11 cellular contexts compared by ENCODE assay signal in the genomic region with DNA sequence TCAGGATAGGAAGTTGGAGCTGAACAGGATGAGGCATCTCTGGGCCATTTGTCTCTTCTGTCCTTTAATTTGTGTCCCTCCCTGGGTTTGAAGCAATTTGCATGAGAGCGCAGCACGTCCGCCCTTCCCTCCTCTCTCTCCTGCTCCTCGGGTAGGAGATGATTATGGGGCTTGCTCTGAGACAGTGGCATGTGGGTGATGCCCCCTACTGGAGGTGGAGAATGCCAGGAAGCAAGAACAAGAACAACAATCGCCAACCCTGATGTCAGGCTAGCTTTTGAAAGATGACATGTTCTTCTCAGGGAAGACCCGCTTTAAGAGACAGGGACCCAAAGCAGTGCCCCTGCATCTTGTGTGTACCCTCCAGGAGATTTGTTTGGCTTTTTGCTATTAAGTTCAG.
DNase-seq lines count a peak whose midpoint lies in the region; ATAC-seq and TF ChIP-seq lines count a peak whose summit lies in the region.
"Had no signal": no experiment of that assay in that cellular context is flagged by ENCODE, and none has a peak within 500 bp of the region (broad histone marks: within the 10 kb centered on the region; RNA-seq: fewer than 3 reads in every experiment).

No MANE protein-coding gene starts in this region.

- DNase-seq in SIG-M5 treated with dmso at 0.1 percent for 504 hours (lab: John Stamatoyannopoulos, UW; ENCODE audit: unreplicated experiment) (peak; percentile 47), SIG-M5 (lab: John Stamatoyannopoulos, UW) (no peak), LNCaP clone FGC (ENCODE audit: low read depth) (no peak), mesenchymal stem cell (no peak), dedifferentiated amniotic fluid mesenchymal stem cell (ENCODE audit: extremely low spot score) (no peak)
- peak; percentile 38 for DNase-seq in activated CD4-positive, alpha-beta memory T cell treated with anti-CD3 and anti-CD28 coated beads, Interleukin-2, amount 10 ng/mL, durations not matched to agents 7 days and 5 days
- no peak for DNase-seq in stimulated activated naive CD4-positive, alpha-beta T cell treated with Interleukin-2 at 50 U/mL for 16 hours (lab: John Stamatoyannopoulos, UW)
- DNase-seq: effector memory CD4-positive, alpha-beta T cell; thyroid gland had no signal

- CTCF ChIA-PET in activated CD4-positive, alpha-beta memory T cell treated with anti-CD3 and anti-CD28 coated beads, Interleukin-2, amount 10 ng/mL, durations not matched to agents 7 days and 5 days (lab: Charles Lee): interaction anchor here (1.1 to 1.5 kb wide), 2 partner anchors 8 to 161 kb away, joined by 4 read pairs; no protein-coding TSS in a partner anchor

- no peak overlapping the region for H3K27ac ChIP-seq in mesenchymal stem cell (ENCODE audit: low read length, poor library complexity, severe bottlenecking)
- H3K27ac ChIP-seq: BLaER1, thyroid gland had no signal

- H2BK120ac ChIP-seq in mesenchymal stem cell (ENCODE audit: low read depth, low read length): no peak overlapping the region

- H3K9me3 Mint-ChIP-seq in activated CD4-positive, alpha-beta memory T cell treated with anti-CD3 and anti-CD28 coated beads, Interleukin-2, amount 10 ng/mL, durations not matched to agents 7 days and 5 days: no peaks in the 10 kb centered on the region

- TF ChIP-seq CTCF in LNCaP clone FGC (IDR thresholded peaks at IDR 0.05; ENCODE audit: control insufficient read depth, extremely low read depth, insufficient read depth): peak; percentile 39

- H3K27me3 Mint-ChIP-seq in activated CD4-positive, alpha-beta memory T cell treated with anti-CD3 and anti-CD28 coated beads, Interleukin-2, amount 10 ng/mL, durations not matched to agents 7 days and 5 days: peaks cover 26% of the 10 kb centered on the region

- no peak overlapping the region for H2BK15ac ChIP-seq in mesenchymal stem cell (ENCODE audit: low read depth, poor library complexity, severe bottlenecking)

- H3K4me1 ChIP-seq in mesenchymal stem cell (ENCODE audit: control insufficient read depth, insufficient read depth, low read depth, low read length): peaks cover 3% of the 10 kb centered on the region

- 57% methylated on average over 4 of the region's 6 CpGs for WGBS in mesenchymal stem cell

- H3K79me1 ChIP-seq in mesenchymal stem cell (replicated peaks; ENCODE audit: low read length, poor library complexity, severe bottlenecking): no peaks in the 10 kb centered on the region

- no peak overlapping the region for H2AK5ac ChIP-seq in mesenchymal stem cell (ENCODE audit: low read length, severe bottlenecking)

- H4K8ac ChIP-seq in mesenchymal stem cell (ENCODE audit: low read length): no peak overlapping the region

- no peaks in the 10 kb centered on the region for H3K4me1 Mint-ChIP-seq in activated CD4-positive, alpha-beta memory T cell treated with anti-CD3 and anti-CD28 coated beads, Interleukin-2, amount 10 ng/mL, durations not matched to agents 7 days and 5 days

- POLR2A ChIA-PET in activated CD4-positive, alpha-beta memory T cell treated with anti-CD3 and anti-CD28 coated beads, Interleukin-2, amount 10 ng/mL, durations not matched to agents 7 days and 5 days (lab: Charles Lee): no interaction called here

- no peak overlapping the region for H2AFZ ChIP-seq in mesenchymal stem cell (ENCODE audit: low read depth, low read length)

- no peaks in the 10 kb centered on the region for H3K36me3 ChIP-seq in mesenchymal stem cell (ENCODE audit: control insufficient read depth in 1 of 2, insufficient read depth in 2 of 2, low read depth in 1 of 2, low read length in 2 of 2)
- H3K36me3 ChIP-seq: BLaER1, thyroid gland had no signal

- H4K91ac ChIP-seq in mesenchymal stem cell (ENCODE audit: low read length): peak overlapping the region; percentile 61

- H3K27ac Mint-ChIP-seq in activated CD4-positive, alpha-beta memory T cell treated with anti-CD3 and anti-CD28 coated beads, Interleukin-2, amount 10 ng/mL, durations not matched to agents 7 days and 5 days: no peak overlapping the region

- H3K4me2 ChIP-seq in mesenchymal stem cell (ENCODE audit: low read length, poor library complexity, severe bottlenecking): no peak overlapping the region

- H2BK5ac ChIP-seq in mesenchymal stem cell (ENCODE audit: low read depth, low read length, poor library complexity, severe bottlenecking): no peak overlapping the region

- peak overlapping the region; percentile 59 to 66 for H2BK12ac ChIP-seq in mesenchymal stem cell (ENCODE audit: low read length in 2 of 2)

- H3K18ac ChIP-seq in mesenchymal stem cell (ENCODE audit: low read depth in 1 of 2, low read length in 2 of 2): peak overlapping the region in 1 of 2 experiments; percentile 54

- no peak overlapping the region for H3K4ac ChIP-seq in mesenchymal stem cell (ENCODE audit: low read depth in 1 of 2, low read length in 2 of 2)

- ATAC-seq in GM19463 (IDR thresholded peaks at IDR 0.05; ENCODE audit: unreplicated experiment): no peak

- H3K14ac ChIP-seq in mesenchymal stem cell (ENCODE audit: low read length in 2 of 2): no peak overlapping the region

- no peaks in the 10 kb centered on the region for H3K36me3 Mint-ChIP-seq in activated CD4-positive, alpha-beta memory T cell treated with anti-CD3 and anti-CD28 coated beads, Interleukin-2, amount 10 ng/mL, durations not matched to agents 7 days and 5 days (ENCODE audit: low read depth)

- no peak overlapping the region for H3K9ac ChIP-seq in mesenchymal stem cell (ENCODE audit: low read length)
- H3K9ac ChIP-seq: BLaER1 had no signal

- H3K27me3 ChIP-seq in mesenchymal stem cell (ENCODE audit: control insufficient read depth in 1 of 2, insufficient read depth in 1 of 2, low read length in 2 of 2): peaks cover 12 to 17% of the 10 kb centered on the region in 2 experiments
- H3K27me3 ChIP-seq: BLaER1, thyroid gland had no signal

- peaks cover 4% of the 10 kb centered on the region for H3K9me3 ChIP-seq in mesenchymal stem cell (ENCODE audit: control insufficient read depth, low read length)
- H3K9me3 ChIP-seq: thyroid gland had no signal

- H3K4me3 ChIP-seq in LNCaP clone FGC (ENCODE audit: low read depth, low read length): no peak overlapping the region
- H3K4me3 ChIP-seq in mesenchymal stem cell (ENCODE audit: insufficient read depth in 1 of 2, low read depth in 1 of 2, low read length in 2 of 2): no peak overlapping the region
- H3K4me3 ChIP-seq: BLaER1, thyroid gland had no signal

- H3K23ac ChIP-seq in mesenchymal stem cell (ENCODE audit: low read length in 2 of 2): no peak overlapping the region

- no peak overlapping the region for H3K4me3 Mint-ChIP-seq in activated CD4-positive, alpha-beta memory T cell treated with anti-CD3 and anti-CD28 coated beads, Interleukin-2, amount 10 ng/mL, durations not matched to agents 7 days and 5 days

Comparison
In these comparisons a context has a peak if more than half of its experiments do, and no peak if none do; other contexts are left out.
1. DNase-seq: peak in SIG-M5 treated with dmso at 0.1 percent for 504 hours (single experiment) and activated CD4-positive, alpha-beta memory T cell treated with anti-CD3 and anti-CD28 coated beads, Interleukin-2, amount 10 ng/mL, durations not matched to agents 7 days and 5 days (single experiment); none in SIG-M5 (single experiment), LNCaP clone FGC (single experiment), mesenchymal stem cell (single experiment), dedifferentiated amniotic fluid mesenchymal stem cell (single experiment) and stimulated activated naive CD4-positive, alpha-beta T cell treated with Interleukin-2 at 50 U/mL for 16 hours (single experiment).